ENCODE assay signal across 8 cellular contexts in the genomic region with DNA sequence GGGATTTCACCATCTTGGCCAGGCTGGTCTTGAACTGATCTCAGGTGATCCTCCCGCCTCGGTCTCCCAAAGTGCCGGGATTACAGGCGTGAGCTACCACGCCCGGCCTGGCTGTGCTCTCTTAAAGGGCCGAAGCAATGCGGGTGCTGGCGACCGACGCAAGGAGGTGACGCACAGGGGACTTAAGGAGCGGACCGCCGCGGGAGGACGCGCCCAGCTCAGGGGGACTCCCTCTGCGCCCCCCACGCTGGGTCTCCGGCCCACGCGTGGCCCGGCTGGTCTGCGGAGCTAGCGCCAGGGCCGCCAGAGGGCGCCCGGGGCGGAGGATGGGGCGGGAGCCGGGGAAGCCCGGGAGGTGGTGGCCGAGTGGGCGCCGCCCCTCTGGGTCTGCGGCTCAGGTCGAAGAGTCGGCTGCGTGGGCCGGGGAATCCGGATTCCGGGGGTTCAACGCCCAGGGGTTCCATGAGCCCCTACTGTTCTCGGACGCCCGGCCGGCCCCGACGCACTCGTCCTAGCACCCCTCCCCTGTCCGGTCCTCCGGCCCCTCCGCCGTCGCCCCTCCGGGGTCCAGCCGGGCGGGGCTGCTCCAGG. TPM values are rescaled to one million over a fixed set of nuclear protein-coding genes. Genes with fewer than 3 reads are reported as not detected.
DNase-seq lines count a peak whose midpoint lies in the region; ATAC-seq and TF ChIP-seq lines count a peak whose summit lies in the region.

No MANE protein-coding gene starts in this region.

- in situ Hi-C loops in astrocyte of the cerebellum (cut with HindIII; ENCODE audit: low sequenced_read_pairs): no loop called here
- in situ Hi-C loops in gastrocnemius medialis (cut with MboI; ENCODE audit: low sequenced_read_pairs in 4 of 4): no loop called here

- H3K27ac ChIP-seq in iPS DF 6.9 (ENCODE audit: low read length) (no peak overlapping the region), gastrocnemius medialis (peak overlapping the region; percentile 29 to 73 (median 50))

- ATAC-seq in GM21786 (IDR thresholded peaks at IDR 0.05; ENCODE audit: unreplicated experiment) (peak; percentile 51), gastrocnemius medialis (peak; percentile 87 to 88), GM18873 (IDR thresholded peaks at IDR 0.05; ENCODE audit: low FRiP score, unreplicated experiment) (no peak)

- no peak for TF ChIP-seq POLR2A in gastrocnemius medialis (IDR thresholded peaks at IDR 0.05)

- H3K9me3 ChIP-seq in iPS DF 6.9 (ENCODE audit: control insufficient read depth, insufficient read depth, low read length): no peaks in the 10 kb centered on the region
- no peaks in the 10 kb centered on the region for H3K9me3 ChIP-seq in gastrocnemius medialis

- H3K4me3 ChIP-seq in astrocyte of the cerebellum (ENCODE audit: low read depth, low read length) (peak overlapping the region; percentile 77), iPS DF 6.9 (ENCODE audit: low read length) (peak overlapping the region; percentile 86), gastrocnemius medialis (peak overlapping the region; percentile 60 to 99 (median 73))

- TF ChIP-seq CTCF in astrocyte of the cerebellum (IDR thresholded peaks at IDR 0.05; ENCODE audit: low read depth, low read length, missing control alignments) (peak; percentile 87), gastrocnemius medialis (IDR thresholded peaks at IDR 0.05 in 4 of 5, conservative IDR thresholded peaks at IDR 0.05 in 1 of 5) (peak; percentile 46 to 83 (median 68))

- intact Hi-C loops in gastrocnemius medialis (cut with DNase I; ENCODE audit: low total_unique reads): loop anchor here (2.0 kb wide), 1 partner anchor 57 kb away; no protein-coding TSS in a partner anchor

- H3K27me3 ChIP-seq in iPS DF 6.9 (ENCODE audit: control insufficient read depth, insufficient read depth, low read length) (peaks cover 16% of the 10 kb centered on the region), gastrocnemius medialis (peaks cover 12 to 17% (median 14%) of the 10 kb centered on the region in 3 donors)

- H3K4me1 ChIP-seq in iPS DF 6.9 (ENCODE audit: control insufficient read depth, insufficient read depth, low read length) (peaks cover 9% of the 10 kb centered on the region), gastrocnemius medialis (peaks cover 5 to 18% of the 10 kb centered on the region in 2 donors)

- H3K36me3 ChIP-seq in iPS DF 6.9 (ENCODE audit: control insufficient read depth, insufficient read depth, low read length): no peaks in the 10 kb centered on the region
- no peaks in the 10 kb centered on the region for H3K36me3 ChIP-seq in gastrocnemius medialis

- DNase-seq in EL (peak; percentile 77), LHCN-M2 (ENCODE audit: low read depth) (peak; percentile 58), T-helper 9 cell (peak; percentile 58), astrocyte of the cerebellum (ENCODE audit: low read depth) (no peak), iPS DF 6.9 (ENCODE audit: low read depth, low spot score) (no peak), gastrocnemius medialis (peak in 1 of 2 donors; percentile 33)

- WGBS in iPS DF 6.9 (ENCODE audit: insufficient coverage, insufficient read length): no CpG with 5 or more reads among the region's 59 CpGs

RNA-seq across cellular contexts. Expression of gene CERCAM, which starts 0.5 kb away (rescaled TPM):
- 103 and 117 TPM in 2 replicates for total RNA-seq in LHCN-M2 (2014; rRNA removed)
- polyA plus RNA-seq in LHCN-M2 (2012): 90.9 TPM
- 1 to 10 TPM; 1.1 to 6.1 (median 2.3) TPM for total RNA-seq in gastrocnemius medialis

RNA-seq across cellular contexts. Expression of gene ODF2, which starts 35.7 kb away (rescaled TPM):
- total RNA-seq in LHCN-M2 (2014; rRNA removed) (55.2 and 63.3 TPM in 2 replicates), gastrocnemius medialis (10 to 100 TPM in 2 of 4 donors, 1 to 10 TPM in 2; 8.5 to 11.0 (median 9.9) TPM)
- 30.2 TPM for polyA plus RNA-seq in LHCN-M2 (2012)

RNA-seq across cellular contexts. Expression of gene URM1, which starts 49.0 kb away (rescaled TPM):
- total RNA-seq in LHCN-M2 (2014; rRNA removed) (46.4 and 49.4 TPM in 2 replicates), gastrocnemius medialis (10 to 100 TPM; 24.1 to 34.1 (median 32.9) TPM)
- 70.2 TPM for polyA plus RNA-seq in LHCN-M2 (2012)

Comparison
In these comparisons a context has a peak if more than half of its experiments do, and no peak if none do; other contexts are left out.
1. DNase-seq: peak in EL (single experiment), LHCN-M2 (single experiment) and T-helper 9 cell (single experiment); none in astrocyte of the cerebellum (single experiment) and iPS DF 6.9 (single experiment).
2. RNA of gene CERCAM, which starts 0.5 kb away (total RNA-seq): 103 to 117 TPM in LHCN-M2; 1.1 to 6.1 TPM in gastrocnemius medialis; every median in the first group is over 10 times any median in the second.
3. Peak in every context shown above with its lines, with median percentiles within 50 percentile points of each other: H3K4me3 ChIP-seq.